ENCODE assay signal across 19 cellular contexts in genomic region chr11:79077684-79078379, GRCh38.
DNase-seq lines count a peak whose midpoint lies in the region; ATAC-seq and TF ChIP-seq lines count a peak whose summit lies in the region.
"Had no signal": no experiment of that assay in that cellular context is flagged by ENCODE, and none has a peak within 500 bp of the region (broad histone marks: within the 10 kb centered on the region; RNA-seq: fewer than 3 reads in every experiment).

No MANE protein-coding gene starts in this region.

- no peak overlapping the region for H3K9ac ChIP-seq in neural progenitor cell
- H3K9ac ChIP-seq: BLaER1 treated with 17β-estradiol and CSF1 and Interleukin-3, amounts not matched to agents 10 nM and 100 nM had no signal

- ATAC-seq in Right ventricle myocardium inferior: no peak
- ATAC-seq in HG03196 (IDR thresholded peaks at IDR 0.05; ENCODE audit: unreplicated experiment): no peak
- ATAC-seq: GM23338 had no signal

- H2AFZ ChIP-seq in neural progenitor cell (replicated peaks): no peak overlapping the region
- H2AFZ ChIP-seq: GM23338 had no signal

- no peaks in the 10 kb centered on the region for H3K27me3 ChIP-seq in cardiac muscle cell
- no peaks in the 10 kb centered on the region for H3K27me3 ChIP-seq in neural progenitor cell
- H3K27me3 ChIP-seq: BLaER1 treated with 17β-estradiol and CSF1 and Interleukin-3, amounts not matched to agents 10 nM and 100 nM had no signal

- H3K36me3 ChIP-seq in cardiac muscle cell (no peaks in the 10 kb centered on the region), neural progenitor cell (no peaks in the 10 kb centered on the region)
- H3K36me3 ChIP-seq: BLaER1 treated with 17β-estradiol and CSF1 and Interleukin-3, amounts not matched to agents 10 nM and 100 nM had no signal

- H3K4me2 ChIP-seq in neural progenitor cell: no peak overlapping the region
- H3K4me2 ChIP-seq: BLaER1 treated with 17β-estradiol and CSF1 and Interleukin-3, amounts not matched to agents 10 nM and 100 nM; GM23338 had no signal

- H3K27ac Mint-ChIP-seq in glutamatergic neuron (ENCODE audit: unreplicated experiment): peak overlapping the region; percentile 2
- peak overlapping the region; percentile 41 for H3K27ac Mint-ChIP-seq in neural progenitor cell
- peak overlapping the region; percentile 36 for H3K27ac Mint-ChIP-seq in type B pancreatic cell
- H3K27ac Mint-ChIP-seq: GM23338 had no signal

- DNase-seq in cardiac muscle cell (ENCODE audit: low read depth in 1 of 2, low spot score in 1 of 2) (peak in 1 of 2 donors; percentile 48), Right ventricle myocardium inferior (ENCODE audit: missing footprints) (no peak), glutamatergic neuron (no peak), neural progenitor cell (ENCODE audit: low spot score) (no peak), type B pancreatic cell (ENCODE audit: extremely low spot score, unreplicated experiment) (no peak), NCI-H187 treated with DMSO at 0.1 percent for 48 hours (lab: John Stamatoyannopoulos, UW) (no peak), dermis blood vessel endothelial cell (no peak)
- DNase-seq: DMS79 treated with DMSO at 0.1 percent for 48 hours, KG1, NCI-H1048, NCI-H1436 treated with DMSO at 0.1 percent for 48 hours, NCI-H2081, NCI-H510A treated with DMSO at 0.1 percent for 48 hours, OCI-M1, SIG-M5 had no signal

- H3K4me3 Mint-ChIP-seq in glutamatergic neuron (ENCODE audit: unreplicated experiment) (no peak overlapping the region), neural progenitor cell (no peak overlapping the region), type B pancreatic cell (peak overlapping the region; percentile 44)
- H3K4me3 Mint-ChIP-seq: GM23338 had no signal

- H3K9me3 Mint-ChIP-seq in glutamatergic neuron (ENCODE audit: unreplicated experiment) (peaks cover 13% of the 10 kb centered on the region), neural progenitor cell (peaks cover 7% of the 10 kb centered on the region), type B pancreatic cell (peaks cover 10% of the 10 kb centered on the region)

- H3F3A ChIP-seq in neural progenitor cell (ENCODE audit: low read depth): peaks cover 24% of the 10 kb centered on the region

- H3K27ac ChIP-seq in cardiac muscle cell (peak overlapping the region; percentile 2), neural progenitor cell (no peak overlapping the region)
- H3K27ac ChIP-seq: BLaER1 treated with 17β-estradiol and CSF1 and Interleukin-3, amounts not matched to agents 10 nM and 100 nM had no signal

- no peaks in the 10 kb centered on the region for H3K9me3 ChIP-seq in cardiac muscle cell (ENCODE audit: low read depth)
- H3K9me3 ChIP-seq in neural progenitor cell (ENCODE audit: low read depth): no peaks in the 10 kb centered on the region
- H3K9me3 ChIP-seq: BLaER1 treated with 17β-estradiol and CSF1 and Interleukin-3, amounts not matched to agents 10 nM and 100 nM had no signal

- no peak for TF ChIP-seq CTCF in cardiac muscle cell (IDR thresholded peaks at IDR 0.05; ENCODE audit: low read depth, low read length)
- no peak for TF ChIP-seq CTCF in glutamatergic neuron (IDR thresholded peaks at IDR 0.05; ENCODE audit: partially characterized antibody, unreplicated experiment)
- no peak for TF ChIP-seq CTCF in neural progenitor cell (IDR thresholded peaks at IDR 0.05)
- no peak for TF ChIP-seq CTCF in type B pancreatic cell (conservative IDR thresholded peaks at IDR 0.05)

- peaks cover 16% of the 10 kb centered on the region for H3K4me1 ChIP-seq in cardiac muscle cell (ENCODE audit: low read depth)
- H3K4me1 ChIP-seq in neural progenitor cell: peaks cover 29% of the 10 kb centered on the region

- H3K36me3 Mint-ChIP-seq in glutamatergic neuron (ENCODE audit: unreplicated experiment) (peaks cover 18% of the 10 kb centered on the region), neural progenitor cell (peaks cover 2% of the 10 kb centered on the region), type B pancreatic cell (peaks cover 14% of the 10 kb centered on the region)

- H3K4me3 ChIP-seq in cardiac muscle cell: no peak overlapping the region
- no peak overlapping the region for H3K4me3 ChIP-seq in neural progenitor cell
- H3K4me3 ChIP-seq: BLaER1 treated with 17β-estradiol and CSF1 and Interleukin-3, amounts not matched to agents 10 nM and 100 nM; GM12878; GM23338 had no signal

- no peaks in the 10 kb centered on the region for H3K79me2 ChIP-seq in neural progenitor cell (ENCODE audit: low read depth)

- peaks cover 1% of the 10 kb centered on the region for H3K27me3 Mint-ChIP-seq in glutamatergic neuron (ENCODE audit: unreplicated experiment)
- H3K27me3 Mint-ChIP-seq in neural progenitor cell (ENCODE audit: insufficient read depth, low read depth): peaks cover 2% of the 10 kb centered on the region
- H3K27me3 Mint-ChIP-seq in type B pancreatic cell: no peaks in the 10 kb centered on the region

- intact Hi-C loops in Right ventricle myocardium inferior (cut with DNase I): loop anchor here (5.0 kb wide), 1 partner anchor 431 kb away; no protein-coding TSS in a partner anchor

- peaks cover 21% of the 10 kb centered on the region for H4K20me1 ChIP-seq in neural progenitor cell (ENCODE audit: low read depth)

- H3K4me1 Mint-ChIP-seq in glutamatergic neuron (ENCODE audit: low read depth, unreplicated experiment) (peaks cover 31% of the 10 kb centered on the region), neural progenitor cell (peaks cover 70% of the 10 kb centered on the region), type B pancreatic cell (ENCODE audit: unreplicated experiment) (peaks cover 67% of the 10 kb centered on the region)
